ENCODE assay signal across 8 cellular contexts in genomic region chr1:85576642-85577420, GRCh38. TPM values are rescaled to one million over a fixed set of nuclear protein-coding genes. Genes with fewer than 3 reads are reported as not detected.
DNase-seq lines count a peak whose midpoint lies in the region; ATAC-seq and TF ChIP-seq lines count a peak whose summit lies in the region.

No MANE protein-coding gene starts in this region.

- H3K23ac ChIP-seq in trophoblast cell (ENCODE audit: low read length): no peak overlapping the region

- no peaks in the 10 kb centered on the region for H3K9me3 ChIP-seq in CD4-positive, alpha-beta T cell (ENCODE audit: control insufficient read depth, low read length)
- H3K9me3 ChIP-seq in trophoblast cell (ENCODE audit: insufficient read depth, low read depth, low read length): no peaks in the 10 kb centered on the region

- H3K9me3 Mint-ChIP-seq in CD4-positive, alpha-beta T cell: no peaks in the 10 kb centered on the region
- H3K9me3 Mint-ChIP-seq in activated naive CD8-positive, alpha-beta T cell treated with anti-CD3 and anti-CD28 coated beads, Interleukin-2, amount 10 ng/mL, durations not matched to agents 7 days and 5 days: no peaks in the 10 kb centered on the region

- peak overlapping the region; percentile 96 for H2BK5ac ChIP-seq in trophoblast cell (ENCODE audit: low read depth, low read length, poor library complexity)

- peak overlapping the region; percentile 97 for H2AK5ac ChIP-seq in trophoblast cell (ENCODE audit: low read length)

- TF ChIP-seq CTCF in CD4-positive, alpha-beta T cell (IDR thresholded peaks at IDR 0.05): no peak

- H2BK120ac ChIP-seq in trophoblast cell (ENCODE audit: insufficient read depth, low read length, poor library complexity): peak overlapping the region; percentile 96

- CTCF ChIA-PET in CD4-positive, alpha-beta T cell (lab: Charles Lee): no interaction called here

- intact Hi-C loops in CD4-positive, alpha-beta T cell (cut with DNase I, micrococcal nuclease): no loop called here
- intact Hi-C loops in cardiac septum (cut with DNase I): loop anchor here (5.0 kb wide), 2 partner anchors 130 to 170 kb away; no protein-coding TSS in a partner anchor

- DNase-seq in CD4-positive, alpha-beta T cell: peak in 2 of 10 experiments; percentile 1 to 2
- DNase-seq in NCI-H446 treated with DMSO at 0.1 percent for 48 hours (lab: John Stamatoyannopoulos, UW): peak; percentile 67
- DNase-seq in activated naive CD8-positive, alpha-beta T cell treated with anti-CD3 and anti-CD28 coated beads, Interleukin-2, amount 10 ng/mL, durations not matched to agents 7 days and 5 days: peak; percentile 81
- DNase-seq in cardiac septum (ENCODE audit: low spot score): peak; percentile 93
- peak; percentile 64 to 81 for DNase-seq in trophoblast cell
- DNase-seq in SHP77 (lab: John Stamatoyannopoulos, UW): no peak

- H3K4me3 Mint-ChIP-seq in CD4-positive, alpha-beta T cell: peak overlapping the region; percentile 60
- peak overlapping the region; percentile 77 for H3K4me3 Mint-ChIP-seq in activated naive CD8-positive, alpha-beta T cell treated with anti-CD3 and anti-CD28 coated beads, Interleukin-2, amount 10 ng/mL, durations not matched to agents 7 days and 5 days

- peak overlapping the region; percentile 70 for H3K4me2 ChIP-seq in trophoblast cell (ENCODE audit: low read length)

- peak overlapping the region; percentile 91 for H2AFZ ChIP-seq in trophoblast cell (ENCODE audit: insufficient read depth, low read length, poor library complexity)

- peaks cover 88% of the 10 kb centered on the region for H3K27me3 Mint-ChIP-seq in CD4-positive, alpha-beta T cell
- peaks cover 73% of the 10 kb centered on the region for H3K27me3 Mint-ChIP-seq in activated naive CD8-positive, alpha-beta T cell treated with anti-CD3 and anti-CD28 coated beads, Interleukin-2, amount 10 ng/mL, durations not matched to agents 7 days and 5 days

- peak overlapping the region; percentile 90 for H3K4me3 ChIP-seq in trophoblast cell (ENCODE audit: low read depth, low read length)

- H3K14ac ChIP-seq in trophoblast cell (ENCODE audit: low read length): peak overlapping the region; percentile 99

- no peak overlapping the region for H3K27ac Mint-ChIP-seq in CD4-positive, alpha-beta T cell
- H3K27ac Mint-ChIP-seq in activated naive CD8-positive, alpha-beta T cell treated with anti-CD3 and anti-CD28 coated beads, Interleukin-2, amount 10 ng/mL, durations not matched to agents 7 days and 5 days: no peak overlapping the region

- H3K27me3 ChIP-seq in CD4-positive, alpha-beta T cell (ENCODE audit: control insufficient read depth, insufficient read depth, low read length): peaks cover 89% of the 10 kb centered on the region
- no peaks in the 10 kb centered on the region for H3K27me3 ChIP-seq in trophoblast cell (ENCODE audit: insufficient read depth, low read length)

- H3K27ac ChIP-seq in CD4-positive, alpha-beta T cell (ENCODE audit: low read depth, low read length): no peak overlapping the region
- H3K27ac ChIP-seq in trophoblast cell (ENCODE audit: low read depth, low read length): peak overlapping the region; percentile 93

- no CpG with 5 or more reads among the region's 90 CpGs for WGBS in trophoblast cell (ENCODE audit: extremely low coverage, insufficient coverage, insufficient read length)

- peaks cover 28% of the 10 kb centered on the region for H3K4me1 Mint-ChIP-seq in CD4-positive, alpha-beta T cell (ENCODE audit: low read depth)
- H3K4me1 Mint-ChIP-seq in activated naive CD8-positive, alpha-beta T cell treated with anti-CD3 and anti-CD28 coated beads, Interleukin-2, amount 10 ng/mL, durations not matched to agents 7 days and 5 days: peaks cover 22% of the 10 kb centered on the region

- peak; percentile 48 for ATAC-seq in CD4-positive, alpha-beta T cell (ENCODE audit: poor library complexity)
- ATAC-seq in GM18858 (IDR thresholded peaks at IDR 0.05; ENCODE audit: unreplicated experiment) (peak; percentile 57), HG03025 (IDR thresholded peaks at IDR 0.05; ENCODE audit: low FRiP score, unreplicated experiment) (peak; percentile 83)
- peak; percentile 64 for ATAC-seq in activated naive CD8-positive, alpha-beta T cell treated with anti-CD3 and anti-CD28 coated beads, Interleukin-2, amount 10 ng/mL, durations not matched to agents 7 days and 5 days (ENCODE audit: low read depth)

- no peaks in the 10 kb centered on the region for H3K36me3 Mint-ChIP-seq in CD4-positive, alpha-beta T cell (ENCODE audit: low read depth)
- no peaks in the 10 kb centered on the region for H3K36me3 Mint-ChIP-seq in activated naive CD8-positive, alpha-beta T cell treated with anti-CD3 and anti-CD28 coated beads, Interleukin-2, amount 10 ng/mL, durations not matched to agents 7 days and 5 days

- peak overlapping the region; percentile 96 for H4K91ac ChIP-seq in trophoblast cell (ENCODE audit: low read depth, low read length)

- peaks cover under 1 to 1% of the 10 kb centered on the region in 2 experiments for H3K36me3 ChIP-seq in trophoblast cell (ENCODE audit: control insufficient read depth in 1 of 2, insufficient read depth in 2 of 2, low read length in 2 of 2)

- H3K9ac ChIP-seq in trophoblast cell (ENCODE audit: low read length): peak overlapping the region; percentile 99

- peak overlapping the region; percentile 64 for H2BK12ac ChIP-seq in trophoblast cell (ENCODE audit: low read length)

- H4K12ac ChIP-seq in trophoblast cell (ENCODE audit: low read depth, low read length): peak overlapping the region; percentile 90

- peaks cover 41% of the 10 kb centered on the region for H3K79me1 ChIP-seq in trophoblast cell (ENCODE audit: low read length)

- POLR2A ChIA-PET in CD4-positive, alpha-beta T cell (lab: Charles Lee): no interaction called here
- POLR2A ChIA-PET in activated naive CD8-positive, alpha-beta T cell treated with anti-CD3 and anti-CD28 coated beads, Interleukin-2, amount 10 ng/mL, durations not matched to agents 7 days and 5 days (lab: Charles Lee): no interaction called here

- H3K18ac ChIP-seq in trophoblast cell (ENCODE audit: low read length): peak overlapping the region; percentile 98

- H4K8ac ChIP-seq in trophoblast cell (ENCODE audit: low read depth, low read length): peak overlapping the region; percentile 88

- peaks cover 7 to 13% of the 10 kb centered on the region in 2 experiments for H3K4me1 ChIP-seq in trophoblast cell (ENCODE audit: control insufficient read depth in 1 of 2, insufficient read depth in 2 of 2, low read length in 2 of 2)

- peak overlapping the region; percentile 84 for H3K4ac ChIP-seq in trophoblast cell (ENCODE audit: low read depth, low read length)

- peaks cover 24% of the 10 kb centered on the region for H3K79me2 ChIP-seq in trophoblast cell (ENCODE audit: control insufficient read depth, insufficient read depth, low read length, poor library complexity)

RNA-seq across cellular contexts. Expression of gene CCN1, which starts 3.7 kb away (rescaled TPM):
- total RNA-seq in CD4-positive, alpha-beta T cell: not detected
- not detected for total RNA-seq in activated naive CD8-positive, alpha-beta T cell treated with anti-CD3 and anti-CD28 coated beads, Interleukin-2, amount 10 ng/mL, durations not matched to agents 7 days and 5 days
- total RNA-seq in cardiac septum: 143 TPM
- 190 and 196 TPM in 2 replicates for polyA plus RNA-seq in trophoblast cell (2013)

Comparison
In these comparisons a context has a peak if more than half of its experiments do, and no peak if none do; other contexts are left out.
1. DNase-seq: peak in NCI-H446 treated with DMSO at 0.1 percent for 48 hours (single experiment), activated naive CD8-positive, alpha-beta T cell treated with anti-CD3 and anti-CD28 coated beads, Interleukin-2, amount 10 ng/mL, durations not matched to agents 7 days and 5 days (single experiment), cardiac septum (single experiment) and trophoblast cell (2 of 2); none in SHP77 (0 of 2).
2. RNA of gene CCN1, which starts 3.7 kb away (total RNA-seq): 143 TPM in cardiac septum (single experiment); not detected in CD4-positive, alpha-beta T cell and not detected in activated naive CD8-positive, alpha-beta T cell treated with anti-CD3 and anti-CD28 coated beads, Interleukin-2, amount 10 ng/mL, durations not matched to agents 7 days and 5 days; every median in the first group is over 100 times any median in the second.
3. Peak in every context shown above with its lines, with median percentiles within 50 percentile points of each other: ATAC-seq.